ENCODE assay signal across 2 cellular contexts in genomic region chr10:21518629-21519321, GRCh38.
TF ChIP-seq lines count a peak whose summit lies in the region.

No MANE protein-coding gene starts in this region.

TF ChIP-seq in GM12878, 131 proteins besides CTCF, POLR2A, EP300 and RAD21:
- TF ChIP-seq, protein P1, sequence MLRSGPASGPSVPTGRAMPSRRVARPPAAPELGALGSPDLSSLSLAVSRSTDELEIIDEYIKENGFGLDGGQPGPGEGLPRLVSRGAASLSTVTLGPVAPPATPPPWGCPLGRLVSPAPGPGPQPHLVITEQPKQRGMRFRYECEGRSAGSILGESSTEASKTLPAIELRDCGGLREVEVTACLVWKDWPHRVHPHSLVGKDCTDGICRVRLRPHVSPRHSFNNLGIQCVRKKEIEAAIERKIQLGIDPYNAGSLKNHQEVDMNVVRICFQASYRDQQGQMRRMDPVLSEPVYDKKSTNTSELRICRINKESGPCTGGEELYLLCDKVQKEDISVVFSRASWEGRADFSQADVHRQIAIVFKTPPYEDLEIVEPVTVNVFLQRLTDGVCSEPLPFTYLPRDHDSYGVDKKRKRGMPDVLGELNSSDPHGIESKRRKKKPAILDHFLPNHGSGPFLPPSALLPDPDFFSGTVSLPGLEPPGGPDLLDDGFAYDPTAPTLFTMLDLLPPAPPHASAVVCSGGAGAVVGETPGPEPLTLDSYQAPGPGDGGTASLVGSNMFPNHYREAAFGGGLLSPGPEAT (IDR thresholded peaks at IDR 0.05; ENCODE audit: low read depth): 0 out of 2 replicates have a peak, but pooled peaks have one; percentile 5
- TF ChIP-seq, protein P2, sequence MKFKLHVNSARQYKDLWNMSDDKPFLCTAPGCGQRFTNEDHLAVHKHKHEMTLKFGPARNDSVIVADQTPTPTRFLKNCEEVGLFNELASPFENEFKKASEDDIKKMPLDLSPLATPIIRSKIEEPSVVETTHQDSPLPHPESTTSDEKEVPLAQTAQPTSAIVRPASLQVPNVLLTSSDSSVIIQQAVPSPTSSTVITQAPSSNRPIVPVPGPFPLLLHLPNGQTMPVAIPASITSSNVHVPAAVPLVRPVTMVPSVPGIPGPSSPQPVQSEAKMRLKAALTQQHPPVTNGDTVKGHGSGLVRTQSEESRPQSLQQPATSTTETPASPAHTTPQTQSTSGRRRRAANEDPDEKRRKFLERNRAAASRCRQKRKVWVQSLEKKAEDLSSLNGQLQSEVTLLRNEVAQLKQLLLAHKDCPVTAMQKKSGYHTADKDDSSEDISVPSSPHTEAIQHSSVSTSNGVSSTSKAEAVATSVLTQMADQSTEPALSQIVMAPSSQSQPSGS (IDR thresholded peaks at IDR 0.05; ENCODE audit: low read length): no peak

TF ChIP-seq in HepG2, 621 proteins besides CTCF, POLR2A, EP300 and RAD21:
- TF ChIP-seq TEF (CRISPR knock-in tag; IDR thresholded peaks at IDR 0.05) (no peak), IRF2 (CRISPR knock-in tag; IDR thresholded peaks at IDR 0.05) (0 out of 2 replicates have a peak, but pooled peaks have one; percentile 16), MIER3 (CRISPR knock-in tag; IDR thresholded peaks at IDR 0.05; ENCODE audit: borderline replicate concordance) (no peak), CHD4 (IDR thresholded peaks at IDR 0.05; ENCODE audit: borderline replicate concordance, low read length) (no peak), NR2C2 (CRISPR knock-in tag; IDR thresholded peaks at IDR 0.05; ENCODE audit: borderline replicate concordance) (no peak), SKIL (CRISPR knock-in tag; IDR thresholded peaks at IDR 0.05; ENCODE audit: borderline replicate concordance) (no peak)
- TF ChIP-seq, protein P3, sequence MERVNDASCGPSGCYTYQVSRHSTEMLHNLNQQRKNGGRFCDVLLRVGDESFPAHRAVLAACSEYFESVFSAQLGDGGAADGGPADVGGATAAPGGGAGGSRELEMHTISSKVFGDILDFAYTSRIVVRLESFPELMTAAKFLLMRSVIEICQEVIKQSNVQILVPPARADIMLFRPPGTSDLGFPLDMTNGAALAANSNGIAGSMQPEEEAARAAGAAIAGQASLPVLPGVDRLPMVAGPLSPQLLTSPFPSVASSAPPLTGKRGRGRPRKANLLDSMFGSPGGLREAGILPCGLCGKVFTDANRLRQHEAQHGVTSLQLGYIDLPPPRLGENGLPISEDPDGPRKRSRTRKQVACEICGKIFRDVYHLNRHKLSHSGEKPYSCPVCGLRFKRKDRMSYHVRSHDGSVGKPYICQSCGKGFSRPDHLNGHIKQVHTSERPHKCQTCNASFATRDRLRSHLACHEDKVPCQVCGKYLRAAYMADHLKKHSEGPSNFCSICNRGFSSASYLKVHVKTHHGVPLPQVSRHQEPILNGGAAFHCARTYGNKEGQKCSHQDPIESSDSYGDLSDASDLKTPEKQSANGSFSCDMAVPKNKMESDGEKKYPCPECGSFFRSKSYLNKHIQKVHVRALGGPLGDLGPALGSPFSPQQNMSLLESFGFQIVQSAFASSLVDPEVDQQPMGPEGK (CRISPR knock-in tag; IDR thresholded peaks at IDR 0.05): 0 out of 2 replicates have a peak, but pooled peaks have one; percentile 16
